10 cellular contexts compared by ENCODE assay signal in genomic region chr7:97935561-97936213, GRCh38. TPM values are rescaled to one million over a fixed set of nuclear protein-coding genes. Genes with fewer than 3 reads are reported as not detected.
"Had no signal": no experiment of that assay in that cellular context is flagged by ENCODE, and none has a peak within 500 bp of the region (broad histone marks: within the 10 kb centered on the region; RNA-seq: fewer than 3 reads in every experiment).

No MANE protein-coding gene starts in this region.

RNA-seq across cellular contexts. Expression of gene OCM2, which starts 54.3 kb away (rescaled TPM):
- total RNA-seq: LHCN-M2; MCF 10A; NCI-H460; PC-3; Peyer's patch; Right ventricle myocardium superior; SJSA1; T-cell; T-helper 1 cell treated with Interleukin-12 subunit alpha and Interleukin-12 subunit beta and Interleukin-4 antibody, amounts not matched to agents 30 ng/mL and 1 ng/mL, for 36 hours; T-helper 17 cell had no signal
